In genomic region chr6:157997893-157998608, GRCh38 we compare ENCODE assay signal across 34 cellular contexts. TPM values are rescaled to one million over a fixed set of nuclear protein-coding genes. Genes with fewer than 3 reads are reported as not detected.
DNase-seq lines count a peak whose midpoint lies in the region; ATAC-seq, FAIRE-seq and TF ChIP-seq lines count a peak whose summit lies in the region.
"Had no signal": no experiment of that assay in that cellular context is flagged by ENCODE, and none has a peak within 500 bp of the region (broad histone marks: within the 10 kb centered on the region; RNA-seq: fewer than 3 reads in every experiment).

No MANE protein-coding gene starts in this region.

- H3K27ac ChIP-seq in HepG2 (ENCODE audit: extremely low read length, insufficient read depth, low read length) (peak overlapping the region; percentile 3), temporal lobe (ENCODE audit: low read depth, low read length) (peak overlapping the region; percentile 100), colonic mucosa (no peak overlapping the region)
- H3K27ac ChIP-seq: 22Rv1, brain microvascular endothelial cell, hepatocyte, KMS-11, parathyroid adenoma, Peyer's patch, right atrium auricular region, stomach, tibial nerve, WERI-Rb-1 had no signal

- TF ChIP-seq EP300 in HepG2 (IDR thresholded peaks at IDR 0.05; ENCODE audit: low read depth in 2 of 2, low read length in 2 of 2) (no peak), HepG2 (CRISPR knock-in tag; IDR thresholded peaks at IDR 0.05; ENCODE audit: borderline replicate concordance) (no peak)

- in situ Hi-C loops in HepG2 (cut with HindIII; ENCODE audit: extremely low pct_ligation_motif_present, low pct_unique_long_range_greater_than_20kb): no loop called here

- CTCF ChIA-PET in WTC11 (lab: Charles Lee) (interaction anchor here (1.0 to 2.9 kb wide), 3 partner anchors 10 to 74 kb away, joined by 3 to 17 read pairs (median 5); no protein-coding TSS in a partner anchor), HepG2 (lab: Yijun Ruan, JAX; ENCODE audit: low intra/inter-chr PET ratio, low total read pairs) (no interaction called here)

- no peak for FAIRE-seq in HepG2 (lab: Jason Lieb, UNC)

- TF ChIP-seq CTCF in WTC11 (IDR thresholded peaks at IDR 0.05) (no peak), HepG2 (CRISPR knock-in tag; IDR thresholded peaks at IDR 0.05) (no peak), colonic mucosa (IDR thresholded peaks at IDR 0.05) (no peak)

- peaks cover 97% of the 10 kb centered on the region for H3K79me2 ChIP-seq in HepG2 (ENCODE audit: insufficient read depth, low read length)
- H3K79me2 ChIP-seq: parathyroid adenoma had no signal

- peaks cover 51% of the 10 kb centered on the region for H3K4me1 Mint-ChIP-seq in WTC11

- H3K4me1 ChIP-seq in HepG2 (ENCODE audit: insufficient read depth, low read length) (peaks cover 97% of the 10 kb centered on the region), colonic mucosa (peaks cover 12% of the 10 kb centered on the region)

- H3K27ac Mint-ChIP-seq in WTC11: 0 out of 2 replicates have a peak overlapping the region, but pooled peaks have one; percentile 8
- H3K27ac Mint-ChIP-seq: memory B cell had no signal

- H3K4me2 ChIP-seq in HepG2 (ENCODE audit: low read depth, low read length): no peak overlapping the region
- H3K4me2 ChIP-seq: hepatocyte, KMS-11, smooth muscle cell had no signal

- no peaks in the 10 kb centered on the region for H3K27me3 Mint-ChIP-seq in WTC11 (ENCODE audit: low read depth)
- H3K27me3 Mint-ChIP-seq: activated T-helper 17 cell treated with anti-CD3 and anti-CD28 coated beads, Interleukin-2, amount 50 U/mL, for 72 hours; memory B cell had no signal

- no TSS peak for BruUV-seq in HepG2 (replicated peaks; lab: Mats Ljungman, UMichigan)

- H3K27me3 ChIP-seq in HepG2 (ENCODE audit: control insufficient read depth in 1 of 2, insufficient read depth in 2 of 2, low read length in 2 of 2) (no peaks in the 10 kb centered on the region), colonic mucosa (no peaks in the 10 kb centered on the region)
- H3K27me3 ChIP-seq: brain microvascular endothelial cell, gastroesophageal sphincter, hepatocyte, MG63, Peyer's patch, right atrium auricular region, stomach, tibial nerve had no signal

- POLR2A ChIA-PET in WTC11 (lab: Charles Lee): no interaction called here
- POLR2A ChIA-PET in HepG2 (lab: Yijun Ruan, JAX): interaction anchor here (1.8 kb wide), 1 partner anchor 10 kb away, joined by 9 read pairs; no protein-coding TSS in a partner anchor

- H3K9ac ChIP-seq in HepG2 (ENCODE audit: insufficient read depth, low read depth, low read length) (no peak overlapping the region; the same call in 1 of the 2 replicates), colonic mucosa (ENCODE audit: low read depth in 2 of 2, low read length in 2 of 2) (no peak overlapping the region)
- H3K9ac ChIP-seq: KMS-11, parathyroid adenoma had no signal

- no peak overlapping the region for H2AFZ ChIP-seq in HepG2 (ENCODE audit: low read length)
- H2AFZ ChIP-seq: hepatocyte, parathyroid adenoma had no signal

- no peak for TF ChIP-seq RAD21 in HepG2 (CRISPR knock-in tag; IDR thresholded peaks at IDR 0.05)

- peak; percentile 17 for DNase-seq in NCI-H510A treated with DMSO at 0.1 percent for 48 hours (lab: John Stamatoyannopoulos, UW)
- DNase-seq in NCI-H510A (lab: John Stamatoyannopoulos, UW): no peak
- DNase-seq in WTC11 (ENCODE audit: low spot score): no peak
- no peak for DNase-seq in HepG2 (ENCODE audit: low spot score)
- DNase-seq in colonic mucosa: no peak
- DNase-seq: activated CD4-positive, alpha-beta T cell treated with anti-CD3 and anti-CD28 coated beads for 48 hours; activated naive CD4-positive, alpha-beta T cell treated with anti-CD3 and anti-CD28 coated beads, Interleukin-2, amount 50 U/mL, for 16 hours; brain microvascular endothelial cell; DND-41; effector CD4-positive, alpha-beta T cell; GOT3; MG63; NCI-H1105 treated with DMSO at 0.1 percent for 48 hours; NCI-H187 treated with DMSO at 0.1 percent for 48 hours; NCI-H2171; NCI-H524 treated with DMSO at 0.1 percent for 48 hours; SHP77 treated with DMSO at 0.1 percent for 48 hours; stomach; WERI-Rb-1 had no signal

- H3K36me3 ChIP-seq in HepG2 (replicated peaks in 1 of 2; ENCODE audit: control insufficient read depth in 1 of 2, insufficient read depth in 2 of 2, low read length in 2 of 2): peaks cover 26 to 59% of the 10 kb centered on the region in 2 experiments
- H3K36me3 ChIP-seq in colonic mucosa: no peaks in the 10 kb centered on the region
- H3K36me3 ChIP-seq: gastroesophageal sphincter, Peyer's patch, right atrium auricular region, stomach, tibial nerve, WERI-Rb-1 had no signal

- ATAC-seq in WTC11 (peak; percentile 54), HepG2 (no peak), GM21576 (IDR thresholded peaks at IDR 0.05; ENCODE audit: unreplicated experiment) (no peak), HG03565 (IDR thresholded peaks at IDR 0.05; ENCODE audit: unreplicated experiment) (no peak)
- ATAC-seq: activated T-helper 17 cell treated with anti-CD3 and anti-CD28 coated beads, Interleukin-2, amount 50 U/mL, for 72 hours; gastroesophageal sphincter had no signal

- TF ChIP-seq POLR2A in HepG2 (IDR thresholded peaks at IDR 0.05; ENCODE audit: insufficient read depth in 1 of 2, low read depth in 2 of 2, low read length in 2 of 2): no peak

- H3K4me3 Mint-ChIP-seq in WTC11: no peak overlapping the region
- H3K4me3 Mint-ChIP-seq: activated T-helper 17 cell treated with anti-CD3 and anti-CD28 coated beads, Interleukin-2, amount 50 U/mL, for 72 hours; memory B cell; neural crest cell had no signal

- peaks cover 77% of the 10 kb centered on the region for H4K20me1 ChIP-seq in HepG2 (ENCODE audit: insufficient read depth, low read length)

- peaks cover 11% of the 10 kb centered on the region for H3K9me3 Mint-ChIP-seq in WTC11
- H3K9me3 Mint-ChIP-seq: activated T-helper 17 cell treated with anti-CD3 and anti-CD28 coated beads, Interleukin-2, amount 50 U/mL, for 72 hours had no signal

- 88% methylated on average over 6 of the region's 6 CpGs for WGBS in HepG2 (ENCODE audit: low lambda C conversion rate)

- peaks cover 10% of the 10 kb centered on the region for H3K36me3 Mint-ChIP-seq in WTC11

- intact Hi-C loops in HepG2 (cut with micrococcal nuclease; ENCODE audit: unreplicated experiment) (no loop called here), colonic mucosa (cut with DNase I) (no loop called here)

- H3K4me3 ChIP-seq in HepG2 (replicated peaks in 1 of 3; ENCODE audit: insufficient read depth in 1 of 3, low read depth in 2 of 3, low read length in 3 of 3) (no peak overlapping the region), colonic mucosa (no peak overlapping the region)
- H3K4me3 ChIP-seq: gastroesophageal sphincter, hepatocyte, MG63, Peyer's patch, right atrium auricular region, smooth muscle cell, stomach, tibial nerve had no signal

- H3K9me3 ChIP-seq in HepG2 (ENCODE audit: low read length) (no peaks in the 10 kb centered on the region), colonic mucosa (no peaks in the 10 kb centered on the region)
- H3K9me3 ChIP-seq: gastroesophageal sphincter, MG63, Peyer's patch, right atrium auricular region, stomach, tibial nerve had no signal

TF ChIP-seq in HepG2, 621 proteins besides CTCF, POLR2A, EP300 and RAD21:
- TF ChIP-seq NFYB (CRISPR knock-in tag; IDR thresholded peaks at IDR 0.05) (no peak), ELF4 (CRISPR knock-in tag; IDR thresholded peaks at IDR 0.05; ENCODE audit: borderline replicate concordance) (0 out of 2 replicates have a peak, but pooled peaks have one; percentile 38)

RNA-seq across cellular contexts. Expression of gene SYNJ2, which starts 16.4 kb away (rescaled TPM):
- total RNA-seq in WTC11 (2021) (11.8 to 15.3 TPM (median 12.4 TPM) in 3 replicates), HepG2 (2016; rRNA removed; fragmentation: Illumina TruSeq; extraction: Trizol) (39.0 and 39.1 TPM in 2 replicates), temporal lobe (6.6 TPM), colonic mucosa (10 to 100 TPM; 46.0 to 53.5 TPM)
- 50.4 and 51.2 TPM in 2 replicates for total RNA-seq in HepG2 (2016; cell fraction: cytosol; rRNA removed; fragmentation: Illumina TruSeq; extraction: Trizol; ENCODE audit: low read depth)
- 32.6 and 44.6 TPM in 2 replicates for total RNA-seq in HepG2 (2016; cell fraction: insoluble cytoplasmic fraction; rRNA removed; fragmentation: Illumina TruSeq; extraction: Trizol)
- total RNA-seq in HepG2 (2016; cell fraction: membrane; rRNA removed; fragmentation: Illumina TruSeq; extraction: Trizol): 52.4 and 52.9 TPM in 2 replicates
- total RNA-seq in HepG2 (2016; cell fraction: nucleus; rRNA removed; fragmentation: Illumina TruSeq; extraction: Trizol): 33.3 and 38.2 TPM in 2 replicates
- 57.6 and 59.5 TPM in 2 replicates for polyA plus RNA-seq in HepG2 (2011; rRNA removed)
- 44.7 and 49.0 TPM in 2 replicates for polyA plus RNA-seq in HepG2 (2011; cell fraction: cytosol; rRNA removed)
- 85.9 and 86.7 TPM in 2 replicates for polyA plus RNA-seq in HepG2 (2011; cell fraction: nucleus; rRNA removed)
- polyA plus RNA-seq in HepG2 (2012): 53.7 and 59.9 TPM in 2 replicates
- 53.0 and 54.8 TPM in 2 replicates for polyA plus RNA-seq in HepG2 (2016; cell fraction: cytosol; fragmentation: Illumina TruSeq; extraction: Trizol; ENCODE audit: low read depth)
- polyA plus RNA-seq in HepG2 (2016; cell fraction: insoluble cytoplasmic fraction; fragmentation: Illumina TruSeq; extraction: Trizol; ENCODE audit: low read depth): 28.2 and 29.0 TPM in 2 replicates
- polyA plus RNA-seq in HepG2 (2016; cell fraction: membrane; fragmentation: Illumina TruSeq; extraction: Trizol; ENCODE audit: low read depth): 41.5 and 42.8 TPM in 2 replicates
- 49.3 and 52.0 TPM in 2 replicates for polyA plus RNA-seq in HepG2 (2016; cell fraction: nucleus; fragmentation: Illumina TruSeq; extraction: Trizol; ENCODE audit: insufficient read depth, low read depth)
- polyA minus RNA-seq in HepG2 (2011; rRNA and poly(A)+ RNA removed; ENCODE audit: low replicate concordance): 21.9 and 161 TPM in 2 replicates
- polyA minus RNA-seq in HepG2 (2011; cell fraction: cytosol; rRNA and poly(A)+ RNA removed): 57.2 and 71.5 TPM in 2 replicates
- 135 and 148 TPM in 2 replicates for polyA minus RNA-seq in HepG2 (2011; cell fraction: nucleus; rRNA and poly(A)+ RNA removed)
